Comparison of ENCODE assay signal across 8 cellular contexts in the genomic region with DNA sequence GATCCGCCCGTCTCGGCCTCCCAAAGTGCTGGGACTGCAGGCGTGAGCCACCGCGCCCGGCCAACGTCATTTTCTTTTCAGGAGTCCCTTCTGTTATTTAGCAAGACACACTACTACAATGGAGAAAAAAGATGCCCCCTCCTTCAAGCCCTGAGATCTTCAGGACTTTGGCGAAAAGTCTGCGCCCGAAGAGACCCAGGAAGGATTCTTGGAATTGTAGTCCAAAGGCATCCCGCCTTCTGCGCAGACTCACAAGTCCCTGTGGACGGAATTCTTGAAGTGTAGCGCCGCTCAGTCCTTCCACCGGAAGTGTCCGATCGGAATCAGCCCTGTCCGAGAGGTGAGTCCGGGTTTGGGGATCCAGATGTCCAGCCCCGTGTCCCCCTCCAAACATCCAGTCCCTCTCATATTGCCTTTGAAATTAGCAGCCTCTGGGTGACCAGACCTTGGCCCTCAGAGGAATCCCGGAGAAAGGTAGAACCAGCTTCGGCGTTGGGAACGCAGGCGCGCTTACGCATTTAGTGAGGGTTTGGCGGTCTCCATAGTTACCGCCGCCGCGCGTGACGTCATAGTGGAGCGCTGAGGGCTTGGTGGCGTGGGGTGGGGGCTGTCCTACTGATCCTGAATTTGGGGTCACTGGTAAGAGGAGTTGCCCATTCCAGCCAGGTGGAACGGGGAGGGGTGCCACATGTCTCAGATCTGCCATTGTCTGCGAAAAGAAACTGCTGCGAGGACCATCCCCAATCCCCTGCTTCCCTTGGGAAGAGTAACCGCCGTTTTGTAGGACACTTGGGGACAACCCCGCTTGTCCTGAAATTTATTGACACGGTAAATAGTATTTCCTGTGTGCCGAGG.
DNase-seq lines count a peak whose midpoint lies in the region; ATAC-seq and FAIRE-seq lines count a peak whose summit lies in the region.

No MANE protein-coding gene starts in this region.

- H3K27ac ChIP-seq in cingulate gyrus (ENCODE audit: low read depth, low read length), result peak overlapping the region; percentile 88

- peak; percentile 85 for FAIRE-seq in GM19239 (lab: Jason Lieb, UNC)

- peak; percentile 95 for DNase-seq in Ammon's horn (ENCODE audit: low spot score)
- DNase-seq in GM19239 (ENCODE audit: insufficient read length, low spot score), result peak; percentile 61
- DNase-seq in NCI-H510A (lab: John Stamatoyannopoulos, UW), result peak; percentile 83
- DNase-seq in activated CD4-positive, alpha-beta T cell treated with anti-CD3 and anti-CD28 coated beads for 4 hours, result peak; percentile 87 to 90
- DNase-seq in kidney glomerular epithelial cell (lab: John Stamatoyannopoulos, UW), result peak; percentile 93
- DNase-seq in stimulated activated CD4-positive, alpha-beta T cell treated with anti-CD3 and anti-CD28 coated beads, Interleukin-15, amount 100 ng/mL, for 24 hours, result peak; percentile 92

- peak; percentile 71 for ATAC-seq in HG03442 (IDR thresholded peaks at IDR 0.05; ENCODE audit: unreplicated experiment)

Comparison
In these comparisons a context has a peak if more than half of its experiments do, and no peak if none do; other contexts are left out.
1. Peak in every context shown above with its lines: DNase-seq, ATAC-seq and H3K27ac ChIP-seq.